ENCODE assay signal across 8 cellular contexts in genomic region chr14:69673099-69673498, GRCh38.
A peak's percentile ranks its signal among the peaks of the same experiment; 100 is the strongest.
DNase-seq lines count a peak whose midpoint lies in the region; ATAC-seq, FAIRE-seq and TF ChIP-seq lines count a peak whose summit lies in the region.

No MANE protein-coding gene starts in this region.

- H3K27ac Mint-ChIP-seq in activated T-helper 17 cell treated with anti-CD3 and anti-CD28 coated beads, Interleukin-2, amount 50 U/mL, for 72 hours = peak overlapping the region; percentile 98

- H3K4me1 Mint-ChIP-seq in activated T-helper 17 cell treated with anti-CD3 and anti-CD28 coated beads, Interleukin-2, amount 50 U/mL, for 72 hours = peaks cover 73% of the 10 kb centered on the region

- peaks cover 78% of the 10 kb centered on the region for H3K36me3 Mint-ChIP-seq in activated T-helper 17 cell treated with anti-CD3 and anti-CD28 coated beads, Interleukin-2, amount 50 U/mL, for 72 hours (ENCODE audit: low read depth)

- DNase-seq in GM18507 (ENCODE audit: extremely low spot score, insufficient read length, low read depth) (no peak), gastrocnemius medialis (no peak), vagina (ENCODE audit: extremely low spot score in 2 of 2) (no peak), putamen (ENCODE audit: low spot score) (no peak), Ammon's horn (ENCODE audit: low spot score) (no peak)
- DNase-seq in effector CD8-positive, alpha-beta T cell (lab: John Stamatoyannopoulos, UW) = no peak

- H3K27me3 ChIP-seq in gastrocnemius medialis (no peaks in the 10 kb centered on the region), vagina (peaks cover 3% of the 10 kb centered on the region)

- in situ Hi-C loops in gastrocnemius medialis (cut with MboI; ENCODE audit: low sequenced_read_pairs in 4 of 4) = no loop called here

- peaks cover 66 to 76% of the 10 kb centered on the region in 2 donors for H3K4me1 ChIP-seq in gastrocnemius medialis
- peaks cover 50% of the 10 kb centered on the region for H3K4me1 ChIP-seq in vagina

- no peaks in the 10 kb centered on the region for H3K9me3 ChIP-seq in gastrocnemius medialis
- no peaks in the 10 kb centered on the region for H3K9me3 ChIP-seq in vagina

- H3K4me3 Mint-ChIP-seq in activated T-helper 17 cell treated with anti-CD3 and anti-CD28 coated beads, Interleukin-2, amount 50 U/mL, for 72 hours = peak overlapping the region; percentile 84

- peak overlapping the region; percentile 51 to 73 (median 68) for H3K27ac ChIP-seq in gastrocnemius medialis
- H3K27ac ChIP-seq in vagina = no peak overlapping the region

- no peaks in the 10 kb centered on the region for H3K36me3 ChIP-seq in gastrocnemius medialis
- no peaks in the 10 kb centered on the region for H3K36me3 ChIP-seq in vagina

- ATAC-seq in HG02852 (IDR thresholded peaks at IDR 0.05; ENCODE audit: unreplicated experiment) = peak; percentile 44
- ATAC-seq in activated T-helper 17 cell treated with anti-CD3 and anti-CD28 coated beads, Interleukin-2, amount 50 U/mL, for 72 hours (replicated peaks) = no peak
- ATAC-seq in gastrocnemius medialis = no peak

- H3K27me3 Mint-ChIP-seq in activated T-helper 17 cell treated with anti-CD3 and anti-CD28 coated beads, Interleukin-2, amount 50 U/mL, for 72 hours = no peaks in the 10 kb centered on the region

- TF ChIP-seq POLR2A in gastrocnemius medialis (IDR thresholded peaks at IDR 0.05) (no peak), vagina (IDR thresholded peaks at IDR 0.05) (no peak)

- H3K9me3 Mint-ChIP-seq in activated T-helper 17 cell treated with anti-CD3 and anti-CD28 coated beads, Interleukin-2, amount 50 U/mL, for 72 hours = no peaks in the 10 kb centered on the region

- intact Hi-C loops in gastrocnemius medialis (cut with DNase I; ENCODE audit: low total_unique reads) = no loop called here
- intact Hi-C loops in vagina (cut with DNase I) = no loop called here

- peak; percentile 92 for FAIRE-seq in GM18507 (lab: Jason Lieb, UNC)

- TF ChIP-seq CTCF in gastrocnemius medialis (IDR thresholded peaks at IDR 0.05 in 4 of 5, conservative IDR thresholded peaks at IDR 0.05 in 1 of 5) (no peak), vagina (IDR thresholded peaks at IDR 0.05) (no peak)

- H3K4me3 ChIP-seq in gastrocnemius medialis (no peak overlapping the region), vagina (no peak overlapping the region)
